In genomic region chr3:71575433-71575832, GRCh38 we compare ENCODE assay signal across 24 cellular contexts. TPM values are rescaled to one million over a fixed set of nuclear protein-coding genes. Genes with fewer than 3 reads are reported as not detected.
DNase-seq lines count a peak whose midpoint lies in the region; ATAC-seq, FAIRE-seq and TF ChIP-seq lines count a peak whose summit lies in the region.
"Had no signal": no experiment of that assay in that cellular context is flagged by ENCODE, and none has a peak within 500 bp of the region (broad histone marks: within the 10 kb centered on the region; RNA-seq: fewer than 3 reads in every experiment).

No MANE protein-coding gene starts in this region.

- H3K4me1 ChIP-seq in HepG2 (ENCODE audit: insufficient read depth, low read length): peaks cover 64% of the 10 kb centered on the region
- H3K4me1 ChIP-seq in right lobe of liver: peaks cover 0 to 7% (median 0%) of the 10 kb centered on the region in 4 donors
- H3K4me1 ChIP-seq in spleen: peaks cover 0 to 60% (median 35%) of the 10 kb centered on the region in 6 donors
- H3K4me1 ChIP-seq: SJCRH30 had no signal

- H3K4me3 ChIP-seq in HepG2 (replicated peaks in 1 of 3; ENCODE audit: insufficient read depth in 1 of 3, low read depth in 2 of 3, low read length in 3 of 3): no peak overlapping the region
- H3K4me3 ChIP-seq in right lobe of liver: no peak overlapping the region
- no peak overlapping the region for H3K4me3 ChIP-seq in bronchial epithelial cell (ENCODE audit: low read depth, low read length)
- no peak overlapping the region for H3K4me3 ChIP-seq in spleen
- H3K4me3 ChIP-seq: SJCRH30 had no signal

- ATAC-seq in HepG2 (no peak), right lobe of liver (no peak), omental fat pad (ENCODE audit: low FRiP score) (peak; percentile 8), GM18867 (IDR thresholded peaks at IDR 0.05; ENCODE audit: unreplicated experiment) (no peak), natural killer cell (no peak)
- ATAC-seq: PC-3 had no signal

- intact Hi-C loops in HepG2 (cut with micrococcal nuclease; ENCODE audit: unreplicated experiment): no loop called here
- intact Hi-C loops in right lobe of liver (cut with DNase I): no loop called here
- intact Hi-C loops in natural killer cell (cut with micrococcal nuclease): no loop called here
- intact Hi-C loops in spleen (cut with DNase I; ENCODE audit: low total_unique reads): no loop called here

- H3K4me2 ChIP-seq in HepG2 (ENCODE audit: low read depth, low read length): no peak overlapping the region

- TF ChIP-seq POLR2A in HepG2 (IDR thresholded peaks at IDR 0.05; ENCODE audit: insufficient read depth in 1 of 2, low read depth in 2 of 2, low read length in 2 of 2) (no peak), right lobe of liver (IDR thresholded peaks at IDR 0.05) (no peak), spleen (IDR thresholded peaks at IDR 0.05) (no peak)

- H3K9me3 ChIP-seq in HepG2 (ENCODE audit: low read length) (no peaks in the 10 kb centered on the region), right lobe of liver (no peaks in the 10 kb centered on the region), spleen (no peaks in the 10 kb centered on the region)
- H3K9me3 ChIP-seq: SJCRH30 had no signal

- in situ Hi-C loops in HepG2 (cut with HindIII; ENCODE audit: extremely low pct_ligation_motif_present, low pct_unique_long_range_greater_than_20kb): no loop called here

- TF ChIP-seq RAD21 in HepG2 (CRISPR knock-in tag; IDR thresholded peaks at IDR 0.05): no peak

- H3K9ac ChIP-seq in HepG2 (ENCODE audit: insufficient read depth, low read depth, low read length): no peak overlapping the region

- no peak overlapping the region for H2AFZ ChIP-seq in HepG2 (ENCODE audit: low read length)

- peaks cover under 1 to 3% of the 10 kb centered on the region in 2 donors for H3K27me3 Mint-ChIP-seq in natural killer cell (ENCODE audit: low read depth in 2 of 2)

- CTCF ChIA-PET in HepG2 (lab: Yijun Ruan, JAX; ENCODE audit: low intra/inter-chr PET ratio, low total read pairs): no interaction called here

- H3K27ac ChIP-seq in HepG2 (ENCODE audit: extremely low read length, insufficient read depth, low read length) (no peak overlapping the region), right lobe of liver (no peak overlapping the region), spleen (peak overlapping the region in 1 of 8 donors; percentile 98)
- H3K27ac ChIP-seq: RWPE1, SJCRH30 had no signal

- H3K27ac Mint-ChIP-seq in natural killer cell: no peak overlapping the region
- H3K27ac Mint-ChIP-seq: HFFc6 had no signal

- H4K20me1 ChIP-seq in HepG2 (ENCODE audit: insufficient read depth, low read length): peaks cover under 1% of the 10 kb centered on the region; the same call in 1 of the 2 replicates

- H3K9me3 Mint-ChIP-seq in natural killer cell: no peaks in the 10 kb centered on the region
- H3K9me3 Mint-ChIP-seq: HFFc6 had no signal

- DNase-seq in HepG2 (ENCODE audit: low spot score): no peak
- no peak for DNase-seq in right lobe of liver
- no peak for DNase-seq in bronchial epithelial cell (ENCODE audit: low read depth)
- DNase-seq in omental fat pad (ENCODE audit: low spot score): no peak
- no peak for DNase-seq in natural killer cell
- no peak for DNase-seq in dermis blood vessel endothelial cell
- DNase-seq in spleen: no peak
- DNase-seq: C1 segment of cervical spinal cord; COR-L47; DMS153; EL; HFFc6; NCI-H1417 treated with DMSO at 0.1 percent for 48 hours; NCI-H1930; NCI-H2171; NCI-H446; NCI-H69; NK-92 treated with Interleukin-12 subunit alpha and Interleukin-12 subunit beta, amount 100 ng/mL, for 24 hours; PC-3; SJCRH30 had no signal

- no peak overlapping the region for H3K4me3 Mint-ChIP-seq in natural killer cell
- H3K4me3 Mint-ChIP-seq: HFFc6 had no signal

- POLR2A ChIA-PET in HepG2 (lab: Yijun Ruan, JAX): no interaction called here

- H3K4me1 Mint-ChIP-seq in natural killer cell: no peaks in the 10 kb centered on the region

- BruUV-seq in HepG2 (replicated peaks; lab: Mats Ljungman, UMichigan): no TSS peak

- no peaks in the 10 kb centered on the region for H3K27me3 ChIP-seq in HepG2 (ENCODE audit: control insufficient read depth in 1 of 2, insufficient read depth in 2 of 2, low read length in 2 of 2)
- no peaks in the 10 kb centered on the region for H3K27me3 ChIP-seq in right lobe of liver
- H3K27me3 ChIP-seq in bronchial epithelial cell (ENCODE audit: control insufficient read depth, insufficient read depth, low read length): no peaks in the 10 kb centered on the region
- no peaks in the 10 kb centered on the region for H3K27me3 ChIP-seq in spleen (replicated peaks in 1 of 7)

- H3K79me2 ChIP-seq in HepG2 (ENCODE audit: insufficient read depth, low read length): peaks cover 85% of the 10 kb centered on the region

- TF ChIP-seq CTCF in HepG2 (CRISPR knock-in tag; IDR thresholded peaks at IDR 0.05): no peak
- TF ChIP-seq CTCF in right lobe of liver (IDR thresholded peaks at IDR 0.05): no peak
- TF ChIP-seq CTCF in bronchial epithelial cell (IDR thresholded peaks at IDR 0.05; ENCODE audit: insufficient read depth, low read length, severe bottlenecking): no peak
- no peak for TF ChIP-seq CTCF in omental fat pad (IDR thresholded peaks at IDR 0.05)
- TF ChIP-seq CTCF in natural killer cell (IDR thresholded peaks at IDR 0.05): no peak
- no peak for TF ChIP-seq CTCF in spleen (IDR thresholded peaks at IDR 0.05 in 8 of 11, conservative IDR thresholded peaks at IDR 0.05 in 3 of 11)

- WGBS in HepG2 (ENCODE audit: low lambda C conversion rate): 100% methylated on average over 2 of the region's 2 CpGs
- WGBS in right lobe of liver (ENCODE audit: insufficient coverage, low coverage, low lambda C conversion rate, missing lambda C conversion rate): 90% methylated on average over 2 of the region's 2 CpGs
- 85 to 99% (median 97%) methylated on average over 2 of the region's 2 CpGs for WGBS in spleen, 5 donors

- H3K36me3 ChIP-seq in HepG2 (replicated peaks in 1 of 2; ENCODE audit: control insufficient read depth in 1 of 2, insufficient read depth in 2 of 2, low read length in 2 of 2): peaks cover 8 to 34% of the 10 kb centered on the region in 2 experiments
- H3K36me3 ChIP-seq in right lobe of liver: no peaks in the 10 kb centered on the region
- H3K36me3 ChIP-seq in bronchial epithelial cell (ENCODE audit: control insufficient read depth, insufficient read depth, low read length): no peaks in the 10 kb centered on the region
- H3K36me3 ChIP-seq in spleen: no peaks in the 10 kb centered on the region
- H3K36me3 ChIP-seq: SJCRH30 had no signal

- TF ChIP-seq EP300 in HepG2 (IDR thresholded peaks at IDR 0.05; ENCODE audit: low read depth in 2 of 2, low read length in 2 of 2) (no peak), HepG2 (CRISPR knock-in tag; IDR thresholded peaks at IDR 0.05; ENCODE audit: borderline replicate concordance) (no peak)

- no peaks in the 10 kb centered on the region for H3K36me3 Mint-ChIP-seq in natural killer cell

- FAIRE-seq in HepG2 (lab: Jason Lieb, UNC) (no peak), bronchial epithelial cell (lab: Jason Lieb, UNC) (peak; percentile 90)
- FAIRE-seq: A204.1, H54 had no signal

TF ChIP-seq in HepG2, 621 proteins besides CTCF, POLR2A, EP300 and RAD21:
- TF ChIP-seq CHD2 (IDR thresholded peaks at IDR 0.05; ENCODE audit: low read depth, low read length) (no peak), RBFOX2 (IDR thresholded peaks at IDR 0.05; ENCODE audit: low read depth, low read length) (0 out of 2 replicates have a peak, but pooled peaks have one; percentile 25)

RNA-seq across cellular contexts. Expression of gene FOXP1, which starts 8.1 kb away (rescaled TPM):
- 43.3 and 59.0 TPM in 2 replicates for total RNA-seq in HepG2 (2016; rRNA removed; fragmentation: Illumina TruSeq; extraction: Trizol)
- 67.9 and 68.5 TPM in 2 replicates for total RNA-seq in HepG2 (2016; cell fraction: cytosol; rRNA removed; fragmentation: Illumina TruSeq; extraction: Trizol; ENCODE audit: low read depth)
- 31.5 and 57.5 TPM in 2 replicates for total RNA-seq in HepG2 (2016; cell fraction: insoluble cytoplasmic fraction; rRNA removed; fragmentation: Illumina TruSeq; extraction: Trizol)
- 36.5 and 36.9 TPM in 2 replicates for total RNA-seq in HepG2 (2016; cell fraction: membrane; rRNA removed; fragmentation: Illumina TruSeq; extraction: Trizol)
- 164 and 179 TPM in 2 replicates for total RNA-seq in HepG2 (2016; cell fraction: nucleus; rRNA removed; fragmentation: Illumina TruSeq; extraction: Trizol)
- polyA plus RNA-seq in HepG2 (2011; rRNA removed): 36.0 and 40.4 TPM in 2 replicates
- polyA plus RNA-seq in HepG2 (2011; cell fraction: cytosol; rRNA removed): 17.7 and 19.3 TPM in 2 replicates
- 47.8 and 58.3 TPM in 2 replicates for polyA plus RNA-seq in HepG2 (2011; cell fraction: nucleus; rRNA removed)
- 24.3 and 27.6 TPM in 2 replicates for polyA plus RNA-seq in HepG2 (2012)
- polyA plus RNA-seq in HepG2 (2016; cell fraction: cytosol; fragmentation: Illumina TruSeq; extraction: Trizol; ENCODE audit: low read depth): 3.3 and 4.6 TPM in 2 replicates
- polyA plus RNA-seq in HepG2 (2016; cell fraction: insoluble cytoplasmic fraction; fragmentation: Illumina TruSeq; extraction: Trizol; ENCODE audit: low read depth): 21.9 and 24.7 TPM in 2 replicates
- polyA plus RNA-seq in HepG2 (2016; cell fraction: membrane; fragmentation: Illumina TruSeq; extraction: Trizol; ENCODE audit: low read depth): 9.9 and 11.0 TPM in 2 replicates
- polyA plus RNA-seq in HepG2 (2016; cell fraction: nucleus; fragmentation: Illumina TruSeq; extraction: Trizol; ENCODE audit: insufficient read depth, low read depth): 28.9 and 32.7 TPM in 2 replicates
- 35.8 and 181 TPM in 2 replicates for polyA minus RNA-seq in HepG2 (2011; rRNA and poly(A)+ RNA removed; ENCODE audit: low replicate concordance)
- polyA minus RNA-seq in HepG2 (2011; cell fraction: cytosol; rRNA and poly(A)+ RNA removed): 64.7 and 68.5 TPM in 2 replicates
- 528 and 568 TPM in 2 replicates for polyA minus RNA-seq in HepG2 (2011; cell fraction: nucleus; rRNA and poly(A)+ RNA removed)
- total RNA-seq in right lobe of liver: 10 to 100 TPM; 26.7 to 47.7 (median 35.2) TPM
- total RNA-seq in bronchial epithelial cell: 33.2 and 33.3 TPM in 2 replicates
- 100 to 1,000 TPM in 1 of 4 donors, 10 to 100 TPM in 3; 72.4 to 128 (median 76.7) TPM for total RNA-seq in omental fat pad
- total RNA-seq in natural killer cell: 100 to 1,000 TPM; 166 to 185 (median 166) TPM
- total RNA-seq in dermis blood vessel endothelial cell: 70.8 and 72.3 TPM in 2 replicates
- 100 to 1,000 TPM; 134 to 202 (median 166) TPM for total RNA-seq in spleen
- 10 to 100 TPM; 11.1 to 17.2 (median 15.4) TPM for polyA plus RNA-seq in spleen
